Comparison of ENCODE assay signal across 8 cellular contexts in the genomic region with DNA sequence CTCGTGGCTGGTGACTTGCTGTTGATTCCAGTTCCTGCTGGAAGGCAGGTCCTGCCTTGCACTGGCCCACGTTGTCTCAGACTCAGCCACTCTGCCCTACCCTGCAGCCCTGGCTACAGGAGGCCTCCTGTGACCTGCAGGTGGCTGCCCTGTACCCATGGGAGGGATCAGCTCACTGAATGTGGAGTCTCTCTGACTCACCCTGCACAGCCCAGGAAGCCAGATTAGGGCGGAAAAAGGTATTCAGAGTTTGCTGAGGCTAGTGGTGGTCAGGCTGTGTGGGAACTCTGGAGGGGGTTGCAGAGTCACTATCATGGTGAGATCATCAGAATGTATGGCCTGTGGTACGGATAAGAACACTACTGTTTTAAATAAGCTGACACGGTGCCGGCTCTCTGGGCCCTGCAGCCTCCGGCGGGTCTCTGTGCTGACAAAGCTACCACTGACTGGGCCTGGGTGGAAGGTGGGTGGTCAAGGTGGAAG. TPM values are rescaled to one million over a fixed set of nuclear protein-coding genes. Genes with fewer than 3 reads are reported as not detected.
A peak's percentile ranks its signal among the peaks of the same experiment; 100 is the strongest.
DNase-seq lines count a peak whose midpoint lies in the region; ATAC-seq and TF ChIP-seq lines count a peak whose summit lies in the region.

No MANE protein-coding gene starts in this region.

- 76 to 85% (median 82%) methylated on average over 8 of the region's 8 CpGs for WGBS in spleen, 5 donors

- no peaks in the 10 kb centered on the region for H3K9me3 ChIP-seq in spleen

- no peak for TF ChIP-seq POLR2A in spleen (IDR thresholded peaks at IDR 0.05)

- peaks cover 0 to 74% (median 21%) of the 10 kb centered on the region in 6 donors for H3K36me3 ChIP-seq in spleen

- DNase-seq in activated naive CD4-positive, alpha-beta T cell treated with Interleukin-2 at 50 U/mL for 16 hours, result peak; percentile 56
- no peak for DNase-seq in activated naive CD4-positive, alpha-beta T cell treated with anti-CD3 and anti-CD28 coated beads, Interleukin-2, amount 50 U/mL, for 16 hours
- DNase-seq in SK-MEL-5 (ENCODE audit: low read depth, low spot score), result peak; percentile 86
- DNase-seq in epithelial cell of esophagus (ENCODE audit: low read depth), result peak; percentile 91
- DNase-seq in smooth muscle cell of the brain vasculature (ENCODE audit: low read depth, low spot score), result peak; percentile 91
- DNase-seq in spleen, result no peak
- DNase-seq in NCI-H2171 (lab: John Stamatoyannopoulos, UW), result no peak

- no peak overlapping the region for H3K4me3 ChIP-seq in epithelial cell of esophagus (ENCODE audit: low read length)
- no peak overlapping the region for H3K4me3 ChIP-seq in spleen

- peak; percentile 16 for TF ChIP-seq CTCF in epithelial cell of esophagus (IDR thresholded peaks at IDR 0.05; ENCODE audit: insufficient read depth, low read depth, low read length, missing control alignments)
- TF ChIP-seq CTCF in spleen (IDR thresholded peaks at IDR 0.05 in 8 of 11, conservative IDR thresholded peaks at IDR 0.05 in 3 of 11), result no peak

- intact Hi-C loops in spleen (cut with DNase I; ENCODE audit: low total_unique reads), result no loop called here

- H3K27ac ChIP-seq in spleen, result peak overlapping the region in 1 of 8 donors; percentile 12

- H3K27me3 ChIP-seq in spleen (replicated peaks in 1 of 7), result no peaks in the 10 kb centered on the region

- in situ Hi-C loops in SK-MEL-5 (cut with HindIII; ENCODE audit: low pct_unique_long_range_greater_than_20kb, low sequenced_read_pairs), result no loop called here

- ATAC-seq in HG02884 (IDR thresholded peaks at IDR 0.05; ENCODE audit: unreplicated experiment), result no peak

- peaks cover 0 to 18% (median 0%) of the 10 kb centered on the region in 6 donors for H3K4me1 ChIP-seq in spleen

RNA-seq across cellular contexts. Expression of a gene that starts 24.7 kb away (rescaled TPM):
- total RNA-seq in SK-MEL-5 (2014; rRNA removed; shearing (Covaris generic)), result 404 and 446 TPM in 2 replicates
- polyA plus RNA-seq in SK-MEL-5 (2015; cell fraction: cytosol; rRNA removed), result 618 and 744 TPM in 2 replicates
- polyA plus RNA-seq in SK-MEL-5 (2015; cell fraction: nucleus; rRNA removed), result 1,362 and 1,434 TPM in 2 replicates
- 10 to 100 TPM; 27.0 to 47.8 (median 34.4) TPM for total RNA-seq in spleen
- 10 to 100 TPM; 10.5 to 29.4 (median 18.2) TPM for polyA plus RNA-seq in spleen

RNA-seq across cellular contexts. Expression of a gene that starts 27.7 kb away (rescaled TPM):
- 236 and 241 TPM in 2 replicates for total RNA-seq in SK-MEL-5 (2014; rRNA removed; shearing (Covaris generic))
- 385 and 433 TPM in 2 replicates for polyA plus RNA-seq in SK-MEL-5 (2015; cell fraction: cytosol; rRNA removed)
- polyA plus RNA-seq in SK-MEL-5 (2015; cell fraction: nucleus; rRNA removed), result 1,025 and 1,164 TPM in 2 replicates
- 10 to 100 TPM; 31.6 to 49.6 (median 35.7) TPM for total RNA-seq in spleen
- polyA plus RNA-seq in spleen, result 10 to 100 TPM; 23.0 to 42.0 (median 33.6) TPM

Comparison
In these comparisons a context has a peak if more than half of its experiments do, and no peak if none do; other contexts are left out.
1. DNase-seq: peak in activated naive CD4-positive, alpha-beta T cell treated with Interleukin-2 at 50 U/mL for 16 hours (single experiment), SK-MEL-5 (single experiment), epithelial cell of esophagus (single experiment) and smooth muscle cell of the brain vasculature (single experiment); none in activated naive CD4-positive, alpha-beta T cell treated with anti-CD3 and anti-CD28 coated beads, Interleukin-2, amount 50 U/mL, for 16 hours (single experiment), spleen (single experiment) and NCI-H2171 (single experiment).